In genomic region chr10:130777507-130778165, GRCh38 we compare ENCODE assay signal across 17 cellular contexts.
DNase-seq lines count a peak whose midpoint lies in the region; ATAC-seq and TF ChIP-seq lines count a peak whose summit lies in the region.
"Had no signal": no experiment of that assay in that cellular context is flagged by ENCODE, and none has a peak within 500 bp of the region (broad histone marks: within the 10 kb centered on the region; RNA-seq: fewer than 3 reads in every experiment).

No MANE protein-coding gene starts in this region.

- H3K4me1 ChIP-seq in spleen, result no peaks in the 10 kb centered on the region
- no peaks in the 10 kb centered on the region for H3K4me1 ChIP-seq in effector memory CD4-positive, alpha-beta T cell (ENCODE audit: control insufficient read depth, insufficient read depth, low read length, poor library complexity, severe bottlenecking)
- H3K4me1 ChIP-seq: HAP-1 had no signal

- no peaks in the 10 kb centered on the region for H3K36me3 ChIP-seq in spleen
- H3K36me3 ChIP-seq in effector memory CD4-positive, alpha-beta T cell (ENCODE audit: control insufficient read depth, insufficient read depth, low read length), result no peaks in the 10 kb centered on the region
- H3K36me3 ChIP-seq: BLaER1 treated with 17β-estradiol and CSF1 and Interleukin-3, amounts not matched to agents 10 nM and 100 nM; HAP-1 had no signal

- no peak for ATAC-seq in natural killer cell treated with Interleukin-12 subunit alpha and Interleukin-12 subunit beta and Interleukin-15 and Interleukin-18, amount 100 ng/mL, for 72 hours
- ATAC-seq in natural killer cell (no peak), GM19023 (IDR thresholded peaks at IDR 0.05; ENCODE audit: unreplicated experiment) (no peak)
- ATAC-seq: K562 had no signal

- peak; percentile 58 for DNase-seq in natural killer cell treated with Interleukin-12 subunit alpha and Interleukin-12 subunit beta and Interleukin-15 and Interleukin-18, amount 100 ng/mL, for 72 hours (ENCODE audit: low spot score)
- DNase-seq in natural killer cell (no peak), mesenteric fat pad (ENCODE audit: low spot score) (peak; percentile 55), spleen (peak; percentile 46), H4 (ENCODE audit: low spot score) (no peak)
- DNase-seq in effector memory CD4-positive, alpha-beta T cell, result no peak
- DNase-seq: CD4-positive, CD25-positive, alpha-beta regulatory T cell; CD8-positive, alpha-beta memory T cell; COR-L47; DMS 273 treated with DMSO at 0.1 percent for 48 hours; GDM1; IMR-90 had no signal

- H3K4me1 Mint-ChIP-seq in natural killer cell treated with Interleukin-12 subunit alpha and Interleukin-12 subunit beta and Interleukin-15 and Interleukin-18, amount 100 ng/mL, for 72 hours (ENCODE audit: low read depth in 2 of 2), result no peaks in the 10 kb centered on the region
- no peaks in the 10 kb centered on the region for H3K4me1 Mint-ChIP-seq in natural killer cell
- H3K4me1 Mint-ChIP-seq: B cell; CD4-positive, CD25-positive, alpha-beta regulatory T cell; CD8-positive, alpha-beta memory T cell had no signal

- no peak overlapping the region for H3K27ac Mint-ChIP-seq in natural killer cell treated with Interleukin-12 subunit alpha and Interleukin-12 subunit beta and Interleukin-15 and Interleukin-18, amount 100 ng/mL, for 72 hours
- no peak overlapping the region for H3K27ac Mint-ChIP-seq in natural killer cell
- H3K27ac Mint-ChIP-seq: B cell; CD4-positive, CD25-positive, alpha-beta regulatory T cell; CD8-positive, alpha-beta memory T cell had no signal

- no peak for TF ChIP-seq POLR2A in spleen (IDR thresholded peaks at IDR 0.05)

- TF ChIP-seq CTCF in natural killer cell (IDR thresholded peaks at IDR 0.05) (no peak), spleen (IDR thresholded peaks at IDR 0.05 in 8 of 11, conservative IDR thresholded peaks at IDR 0.05 in 3 of 11) (no peak)

- H3K9me3 ChIP-seq in spleen, result no peaks in the 10 kb centered on the region
- no peaks in the 10 kb centered on the region for H3K9me3 ChIP-seq in effector memory CD4-positive, alpha-beta T cell (ENCODE audit: control insufficient read depth, low read length)
- H3K9me3 ChIP-seq: BLaER1 treated with 17β-estradiol and CSF1 and Interleukin-3, amounts not matched to agents 10 nM and 100 nM; HAP-1 had no signal

- no peaks in the 10 kb centered on the region for H3K36me3 Mint-ChIP-seq in natural killer cell treated with Interleukin-12 subunit alpha and Interleukin-12 subunit beta and Interleukin-15 and Interleukin-18, amount 100 ng/mL, for 72 hours
- H3K36me3 Mint-ChIP-seq in natural killer cell, result no peaks in the 10 kb centered on the region
- H3K36me3 Mint-ChIP-seq: CD4-positive, CD25-positive, alpha-beta regulatory T cell; CD8-positive, alpha-beta memory T cell had no signal

- no peak overlapping the region for H3K4me3 ChIP-seq in spleen
- H3K4me3 ChIP-seq in effector memory CD4-positive, alpha-beta T cell (ENCODE audit: insufficient read depth, low read depth, low read length, poor library complexity, severe bottlenecking), result no peak overlapping the region
- H3K4me3 ChIP-seq: BLaER1 treated with 17β-estradiol and CSF1 and Interleukin-3, amounts not matched to agents 10 nM and 100 nM; HAP-1; K562 had no signal

- no peak overlapping the region for H3K4me3 Mint-ChIP-seq in natural killer cell treated with Interleukin-12 subunit alpha and Interleukin-12 subunit beta and Interleukin-15 and Interleukin-18, amount 100 ng/mL, for 72 hours
- no peak overlapping the region for H3K4me3 Mint-ChIP-seq in natural killer cell
- H3K4me3 Mint-ChIP-seq: B cell; CD4-positive, CD25-positive, alpha-beta regulatory T cell; CD8-positive, alpha-beta memory T cell had no signal

- WGBS in spleen, 5 donors, result 83 to 91% (median 88%) methylated on average over 13 to 15 of the region's 15 CpGs

- H3K27ac ChIP-seq in spleen, result no peak overlapping the region
- no peak overlapping the region for H3K27ac ChIP-seq in effector memory CD4-positive, alpha-beta T cell (ENCODE audit: insufficient read depth, low read length, poor library complexity, severe bottlenecking)
- H3K27ac ChIP-seq: BLaER1 treated with 17β-estradiol and CSF1 and Interleukin-3, amounts not matched to agents 10 nM and 100 nM had no signal

- intact Hi-C loops in natural killer cell (cut with micrococcal nuclease) (no loop called here), spleen (cut with DNase I; ENCODE audit: low total_unique reads) (no loop called here)

- H3K27me3 ChIP-seq in spleen (replicated peaks in 1 of 7), result peaks cover 0 to 25% (median 0%) of the 10 kb centered on the region in 7 donors
- no peaks in the 10 kb centered on the region for H3K27me3 ChIP-seq in effector memory CD4-positive, alpha-beta T cell (replicated peaks; ENCODE audit: control insufficient read depth, insufficient read depth, low read length, poor library complexity, severe bottlenecking)

- peaks cover 5 to 7% of the 10 kb centered on the region in 2 donors for H3K27me3 Mint-ChIP-seq in natural killer cell treated with Interleukin-12 subunit alpha and Interleukin-12 subunit beta and Interleukin-15 and Interleukin-18, amount 100 ng/mL, for 72 hours
- no peaks in the 10 kb centered on the region for H3K27me3 Mint-ChIP-seq in natural killer cell (ENCODE audit: low read depth in 2 of 2)
- H3K27me3 Mint-ChIP-seq: B cell; CD4-positive, CD25-positive, alpha-beta regulatory T cell had no signal

- H3K9me3 Mint-ChIP-seq in natural killer cell treated with Interleukin-12 subunit alpha and Interleukin-12 subunit beta and Interleukin-15 and Interleukin-18, amount 100 ng/mL, for 72 hours, result no peaks in the 10 kb centered on the region
- H3K9me3 Mint-ChIP-seq in natural killer cell, result no peaks in the 10 kb centered on the region

Comparison
In these comparisons a context has a peak if more than half of its experiments do, and no peak if none do; other contexts are left out.
1. DNase-seq: peak in natural killer cell treated with Interleukin-12 subunit alpha and Interleukin-12 subunit beta and Interleukin-15 and Interleukin-18, amount 100 ng/mL, for 72 hours (single experiment), mesenteric fat pad (single experiment) and spleen (single experiment); none in natural killer cell (single experiment), effector memory CD4-positive, alpha-beta T cell (0 of 3) and H4 (single experiment).